In genomic region chr2:95992102-95992501, GRCh38 we compare ENCODE assay signal across 8 cellular contexts. TPM values are rescaled to one million over a fixed set of nuclear protein-coding genes. Genes with fewer than 3 reads are reported as not detected.
DNase-seq lines count a peak whose midpoint lies in the region; ATAC-seq and TF ChIP-seq lines count a peak whose summit lies in the region.
"Not testable (repeated sequence)": the region's sequence is repeated elsewhere in the genome, so short reads cannot be mapped to it uniquely, and the experiment has no call there.

No MANE protein-coding gene starts in this region.

- not testable (repeated sequence) for H3K9me3 ChIP-seq in ES-I3 (ENCODE audit: control insufficient read depth, insufficient read depth, low read length); SU-DHL-6 (ENCODE audit: insufficient read depth, low read length); gastroesophageal sphincter; subcutaneous abdominal adipose tissue (ENCODE audit: control insufficient read depth in 5 of 5, low read length in 5 of 5)

- POLR2A ChIA-PET in naive thymus-derived CD8-positive, alpha-beta T cell (lab: Charles Lee) = interaction anchor here (1.3 to 1.5 kb wide), 4 partner anchors 125 to 217 kb away, joined by 3 to 6 read pairs (median 4); partner anchors contain the start of genes ASTL and STARD7

- H3K79me2 ChIP-seq in SU-DHL-6 (ENCODE audit: insufficient read depth, low read length) = not testable (repeated sequence)

- peak overlapping the region; percentile 97 for H3K4me2 ChIP-seq in SU-DHL-6 (ENCODE audit: low read depth, low read length, poor library complexity, severe bottlenecking)

- no CpG with 5 or more reads among the region's 39 CpGs for WGBS in gastroesophageal sphincter (ENCODE audit: low coverage in 1 of 2), 2 donors

- not testable (repeated sequence) for H4K20me1 ChIP-seq in SU-DHL-6 (ENCODE audit: low read depth, low read length)

- ATAC-seq in GM21529 (IDR thresholded peaks at IDR 0.05; ENCODE audit: unreplicated experiment) (peak; percentile 56), HG03175 (IDR thresholded peaks at IDR 0.05; ENCODE audit: unreplicated experiment) (peak; percentile 58), gastroesophageal sphincter (peak; percentile 77)
- ATAC-seq in naive thymus-derived CD8-positive, alpha-beta T cell = peak; percentile 45 to 48

- not testable (repeated sequence) for H3K36me3 ChIP-seq in ES-I3 (ENCODE audit: insufficient read depth, low read length); SU-DHL-6 (ENCODE audit: low read length); gastroesophageal sphincter; subcutaneous abdominal adipose tissue (ENCODE audit: control insufficient read depth in 5 of 5, insufficient read depth in 5 of 5, low read length in 5 of 5)

- H3K27ac Mint-ChIP-seq in naive thymus-derived CD8-positive, alpha-beta T cell = peak overlapping the region in 8 of 10 donors; percentile 43 to 97 (median 68)

- H3K27me3 Mint-ChIP-seq in naive thymus-derived CD8-positive, alpha-beta T cell = peaks cover 2 to 27% (median 8%) of the 10 kb centered on the region in 5 donors

- H3K9me3 Mint-ChIP-seq in naive thymus-derived CD8-positive, alpha-beta T cell = not testable (repeated sequence)

- peak in 8 of 10 donors; percentile 10 to 61 (median 46) for DNase-seq in naive thymus-derived CD8-positive, alpha-beta T cell

- TF ChIP-seq POLR2A in gastroesophageal sphincter (IDR thresholded peaks at IDR 0.05) = not testable (repeated sequence)

- H3K4me1 Mint-ChIP-seq in naive thymus-derived CD8-positive, alpha-beta T cell = not testable (repeated sequence)

- not testable (repeated sequence) for H3K27me3 ChIP-seq in SU-DHL-6 (ENCODE audit: low read length); gastroesophageal sphincter; subcutaneous abdominal adipose tissue (ENCODE audit: control insufficient read depth in 5 of 5, insufficient read depth in 4 of 5, low read length in 5 of 5)

- not testable (repeated sequence) for TF ChIP-seq EP300 in gastroesophageal sphincter (IDR thresholded peaks at IDR 0.05)

- H3K9me2 ChIP-seq in SU-DHL-6 (replicated peaks; ENCODE audit: insufficient read depth, low read length) = not testable (repeated sequence)

- peak overlapping the region; percentile 98 for H2AFZ ChIP-seq in SU-DHL-6 (ENCODE audit: low read depth, low read length, severe bottlenecking)

- H3F3A ChIP-seq in SU-DHL-6 (ENCODE audit: insufficient read depth) = not testable (repeated sequence)

- TF ChIP-seq CTCF in SU-DHL-6 (IDR thresholded peaks at IDR 0.05; ENCODE audit: insufficient read depth, low read length, poor library complexity, severe bottlenecking); gastroesophageal sphincter (IDR thresholded peaks at IDR 0.05): not testable (repeated sequence)

- H3K4me3 Mint-ChIP-seq in naive thymus-derived CD8-positive, alpha-beta T cell = peak overlapping the region; percentile 58 to 99 (median 94)

- H3K4me3 ChIP-seq in SU-DHL-6 (ENCODE audit: insufficient read depth, low read length, poor library complexity, severe bottlenecking) = peak overlapping the region; percentile 76
- H3K4me3 ChIP-seq in gastroesophageal sphincter = peak overlapping the region; percentile 59 to 65
- peak overlapping the region in 4 of 5 donors; percentile 62 to 81 (median 76) for H3K4me3 ChIP-seq in subcutaneous abdominal adipose tissue (ENCODE audit: low read depth in 1 of 5, low read length in 5 of 5)

- not testable (repeated sequence) for H3K36me3 Mint-ChIP-seq in naive thymus-derived CD8-positive, alpha-beta T cell

- peak overlapping the region; percentile 79 for H3K27ac ChIP-seq in SU-DHL-6 (ENCODE audit: low read depth, low read length)
- H3K27ac ChIP-seq in angular gyrus (ENCODE audit: low read depth, low read length) = peak overlapping the region; percentile 94
- peak overlapping the region; percentile 82 to 89 (median 86) for H3K27ac ChIP-seq in gastroesophageal sphincter
- not testable (repeated sequence) for H3K27ac ChIP-seq in subcutaneous abdominal adipose tissue (ENCODE audit: low read depth, low read length)

- H3K4me1 ChIP-seq in ES-I3 (ENCODE audit: insufficient read depth, low read length); gastroesophageal sphincter; subcutaneous abdominal adipose tissue (ENCODE audit: control insufficient read depth in 5 of 5, insufficient read depth in 5 of 5, low read length in 5 of 5): not testable (repeated sequence)

- peak overlapping the region; percentile 66; the same call in 1 of the 2 replicates for H3K9ac ChIP-seq in ES-I3 (ENCODE audit: low read depth, low read length)
- peak overlapping the region; percentile 76 for H3K9ac ChIP-seq in SU-DHL-6 (ENCODE audit: low read length)
- H3K9ac ChIP-seq in subcutaneous abdominal adipose tissue (ENCODE audit: low read length in 5 of 5) = not testable (repeated sequence)

RNA-seq across cellular contexts. Expression of gene ANKRD36C, which starts 0.5 kb away (rescaled TPM):
- 10 to 100 TPM in 2 of 4 donors, 1 to 10 TPM in 2; 9.0 to 42.6 (median 18.8) TPM for total RNA-seq in gastroesophageal sphincter
- total RNA-seq in naive thymus-derived CD8-positive, alpha-beta T cell = 10 to 100 TPM; 67.1 to 71.8 TPM
- 10 to 100 TPM in 2 of 3 donors, 1 to 10 TPM in 1; 8.4 to 13.6 (median 12.9) TPM for polyA plus RNA-seq in naive thymus-derived CD8-positive, alpha-beta T cell

RNA-seq across cellular contexts. Expression of gene GPAT2, which starts 42.6 kb away (rescaled TPM):
- total RNA-seq in gastroesophageal sphincter = 1 to 10 TPM; 1.9 to 8.4 (median 3.9) TPM
- 10 to 100 TPM in 1 of 2 experiments, 1 to 10 TPM in 1; 9.9 to 11.7 TPM for total RNA-seq in naive thymus-derived CD8-positive, alpha-beta T cell
- 1 to 10 TPM; 1.1 to 8.8 (median 4.2) TPM for polyA plus RNA-seq in naive thymus-derived CD8-positive, alpha-beta T cell
